9 cellular contexts compared by ENCODE assay signal in genomic region chr7:24715661-24716479, GRCh38. TPM values are rescaled to one million over a fixed set of nuclear protein-coding genes. Genes with fewer than 3 reads are reported as not detected.
DNase-seq lines count a peak whose midpoint lies in the region; ATAC-seq and TF ChIP-seq lines count a peak whose summit lies in the region.
"Had no signal": no experiment of that assay in that cellular context is flagged by ENCODE, and none has a peak within 500 bp of the region (broad histone marks: within the 10 kb centered on the region; RNA-seq: fewer than 3 reads in every experiment).

No MANE protein-coding gene starts in this region.

- TF ChIP-seq CTCF in Caco-2 (IDR thresholded peaks at IDR 0.05; ENCODE audit: insufficient read depth in 1 of 2, low read depth in 1 of 2, low read length in 1 of 2, severe bottlenecking in 1 of 2, unreplicated experiment in 1 of 2): peak; percentile 48 to 56
- TF ChIP-seq CTCF in PC-9 (conservative IDR thresholded peaks at IDR 0.05): peak; percentile 18; the same call in 1 of the 2 replicates
- TF ChIP-seq CTCF in spleen (IDR thresholded peaks at IDR 0.05 in 8 of 11, conservative IDR thresholded peaks at IDR 0.05 in 3 of 11): peak in 5 of 11 experiments; percentile 11 to 44 (median 35)

- no peaks in the 10 kb centered on the region for H3K79me2 ChIP-seq in PC-9 (ENCODE audit: low read depth)

- H3K9me2 ChIP-seq in PC-9 (ENCODE audit: insufficient read depth): no peaks in the 10 kb centered on the region

- H3K4me3 Mint-ChIP-seq in Caco-2 (ENCODE audit: unreplicated experiment): no peak overlapping the region

- no peaks in the 10 kb centered on the region for H3K27me3 ChIP-seq in Caco-2 (replicated peaks; ENCODE audit: control insufficient read depth, insufficient read depth, low read length)
- no peaks in the 10 kb centered on the region for H3K27me3 ChIP-seq in PC-9 (ENCODE audit: insufficient read depth, low read depth)
- H3K27me3 ChIP-seq in spleen (replicated peaks in 1 of 7): peaks cover 0 to 10% (median 0%) of the 10 kb centered on the region in 7 donors

- H3K9me3 Mint-ChIP-seq in Caco-2 (ENCODE audit: unreplicated experiment): no peaks in the 10 kb centered on the region

- BruUV-seq in Caco-2 (replicated peaks; lab: Mats Ljungman, UMichigan) (no TSS peak), PC-9 (replicated peaks; lab: Mats Ljungman, UMichigan) (no TSS peak)

- H3K4me2 ChIP-seq in PC-9: no peak overlapping the region

- ATAC-seq in GM18909 (IDR thresholded peaks at IDR 0.05; ENCODE audit: poor library complexity, unreplicated experiment) (peak; percentile 53), HG02981 (IDR thresholded peaks at IDR 0.05; ENCODE audit: unreplicated experiment) (peak; percentile 40)

- peaks cover 8% of the 10 kb centered on the region for H3K36me3 Mint-ChIP-seq in Caco-2 (ENCODE audit: insufficient read depth, unreplicated experiment)

- POLR2A ChIA-PET in Caco-2 (lab: Charles Lee) (no interaction called here), PC-9 (lab: Charles Lee; ENCODE audit: unreplicated experiment) (no interaction called here)

- CTCF ChIA-PET in Caco-2 (lab: Charles Lee) (interaction anchor here (0.6 to 1.1 kb wide), 4 partner anchors 13 to 398 kb away, joined by 3 to 7 read pairs (median 4); no protein-coding TSS in a partner anchor), PC-9 (lab: Charles Lee) (no interaction called here)

- no peak overlapping the region for H3K27ac Mint-ChIP-seq in Caco-2 (ENCODE audit: unreplicated experiment)

- intact Hi-C loops in Caco-2 (cut with micrococcal nuclease; ENCODE audit: unreplicated experiment) (no loop called here), PC-9 (cut with micrococcal nuclease; ENCODE audit: unreplicated experiment) (no loop called here), spleen (cut with DNase I; ENCODE audit: low total_unique reads) (no loop called here)

- H3K27me3 Mint-ChIP-seq in Caco-2 (ENCODE audit: insufficient read depth, unreplicated experiment): no peaks in the 10 kb centered on the region

- DNase-seq in Caco-2 (peak in 1 of 2 experiments; percentile 28), PC-9 (no peak), germinal center (ENCODE audit: low spot score) (peak; percentile 44), spleen (peak; percentile 70), ecto neural progenitor cell (ENCODE audit: low spot score) (no peak)
- DNase-seq in stimulated activated CD4-positive, alpha-beta T cell treated with anti-CD3 and anti-CD28 coated beads, Interleukin-1b, Interleukin-23, amount 100 ng/mL, for 48 hours: no peak

- WGBS in spleen, 5 donors: 43 to 56% (median 52%) methylated on average over 16 of the region's 16 CpGs

- no peak for TF ChIP-seq POLR2A in spleen (IDR thresholded peaks at IDR 0.05)

- no peak overlapping the region for H2AFZ ChIP-seq in PC-9

- H3K9me3 ChIP-seq in Caco-2: no peaks in the 10 kb centered on the region
- H3K9me3 ChIP-seq in PC-9 (ENCODE audit: insufficient read depth, low read depth): no peaks in the 10 kb centered on the region
- H3K9me3 ChIP-seq in spleen: no peaks in the 10 kb centered on the region

- H4K20me1 ChIP-seq in PC-9 (ENCODE audit: insufficient read depth): no peaks in the 10 kb centered on the region

- H3K4me1 Mint-ChIP-seq in Caco-2 (ENCODE audit: low read depth, unreplicated experiment): no peaks in the 10 kb centered on the region

- H3K27ac ChIP-seq in PC-9 (no peak overlapping the region), spleen (no peak overlapping the region)
- H3K27ac ChIP-seq: skin epidermis had no signal

- H3K4me1 ChIP-seq in Caco-2 (no peaks in the 10 kb centered on the region), PC-9 (replicated peaks; ENCODE audit: insufficient read depth) (peaks cover 8% of the 10 kb centered on the region; the same call in 1 of the 2 replicates), spleen (peaks cover 0 to 53% (median 11%) of the 10 kb centered on the region in 6 donors)

- H3K36me3 ChIP-seq in Caco-2 (ENCODE audit: control insufficient read depth, insufficient read depth, low read length): peaks cover 2% of the 10 kb centered on the region; the same call in 1 of the 2 replicates
- no peaks in the 10 kb centered on the region for H3K36me3 ChIP-seq in PC-9 (ENCODE audit: low read depth)
- H3K36me3 ChIP-seq in spleen: no peaks in the 10 kb centered on the region

- H3K4me3 ChIP-seq in Caco-2 (ENCODE audit: low read depth, low read length): no peak overlapping the region
- H3K4me3 ChIP-seq in PC-9: no peak overlapping the region
- H3K4me3 ChIP-seq in spleen: no peak overlapping the region
- H3K4me3 ChIP-seq: skin epidermis had no signal

- peaks cover 4% of the 10 kb centered on the region; the same call in 1 of the 2 replicates for H3F3A ChIP-seq in PC-9 (ENCODE audit: insufficient read depth, low read depth)

RNA-seq across cellular contexts. Expression of gene GSDME, which starts 41.4 kb away (rescaled TPM):
- total RNA-seq in Caco-2 (2022) (32.9 and 35.2 TPM in 2 replicates), PC-9 (2021) (11.5 and 15.1 TPM in 2 replicates), spleen (1 to 10 TPM; 2.3 to 9.7 (median 4.3) TPM)
- 1 to 10 TPM; 2.3 to 6.0 (median 4.1) TPM for polyA plus RNA-seq in spleen

Comparison
In these comparisons a context has a peak if more than half of its experiments do, and no peak if none do; other contexts are left out.
1. DNase-seq: peak in germinal center (single experiment) and spleen (single experiment); none in PC-9 (0 of 2), ecto neural progenitor cell (single experiment) and stimulated activated CD4-positive, alpha-beta T cell treated with anti-CD3 and anti-CD28 coated beads, Interleukin-1b, Interleukin-23, amount 100 ng/mL, for 48 hours (single experiment).